8 cellular contexts compared by ENCODE assay signal in the genomic region with DNA sequence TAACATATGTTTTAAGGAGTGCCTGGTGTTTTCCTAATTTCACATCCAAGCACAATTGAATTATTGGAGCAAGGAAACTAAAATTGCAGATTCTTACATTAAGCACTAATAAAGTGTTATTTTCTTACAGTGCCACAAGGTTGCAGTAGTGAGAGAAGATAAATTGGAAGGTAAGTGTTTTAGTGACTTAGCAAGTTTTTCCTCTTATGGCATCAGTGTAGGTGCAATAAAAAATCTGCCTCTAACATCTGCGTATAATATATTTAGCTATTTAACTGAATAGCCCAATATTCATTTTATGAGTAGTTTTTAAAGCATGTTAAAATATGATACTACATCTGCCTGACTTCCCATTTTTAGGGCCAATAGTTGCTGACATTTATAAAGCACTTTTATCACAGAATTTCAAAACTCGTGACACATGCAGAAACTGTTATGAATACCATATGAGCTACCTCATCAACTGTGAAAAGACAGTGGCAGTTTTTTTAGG. TPM values are rescaled to one million over a fixed set of nuclear protein-coding genes. Genes with fewer than 3 reads are reported as not detected.
A peak's percentile ranks its signal among the peaks of the same experiment; 100 is the strongest.
DNase-seq lines count a peak whose midpoint lies in the region; ATAC-seq and TF ChIP-seq lines count a peak whose summit lies in the region.

No MANE protein-coding gene starts in this region.

- no peaks in the 10 kb centered on the region for H3K9me3 ChIP-seq in OCI-LY1 (ENCODE audit: low read length)

- peaks cover 75% of the 10 kb centered on the region for H3K36me3 ChIP-seq in OCI-LY1 (ENCODE audit: insufficient read depth, low read length)

- H3K4me1 ChIP-seq in OCI-LY1 (ENCODE audit: insufficient read depth, low read length, severe bottlenecking) = no peaks in the 10 kb centered on the region

- no peaks in the 10 kb centered on the region for H3F3A ChIP-seq in OCI-LY1 (ENCODE audit: insufficient read depth, low read length)

- H3K36me3 Mint-ChIP-seq in osteocyte (ENCODE audit: unreplicated experiment) = peaks cover 4% of the 10 kb centered on the region
- peaks cover 25% of the 10 kb centered on the region for H3K36me3 Mint-ChIP-seq in activated naive CD4-positive, alpha-beta T cell treated with anti-CD3 and anti-CD28 coated beads for 36 hours (ENCODE audit: low read depth)

- H3K79me2 ChIP-seq in OCI-LY1 (ENCODE audit: insufficient read depth, low read length) = no peaks in the 10 kb centered on the region

- no peak for DNase-seq in GM12864 (ENCODE audit: low read depth)
- DNase-seq in osteocyte (ENCODE audit: extremely low spot score, unreplicated experiment) = no peak
- no peak for DNase-seq in epidermal melanocyte (ENCODE audit: insufficient read length, low spot score)
- DNase-seq in activated naive CD4-positive, alpha-beta T cell treated with anti-CD3 and anti-CD28 coated beads for 36 hours = no peak
- no peak for DNase-seq in stimulated activated naive CD8-positive, alpha-beta T cell treated with anti-CD3 and anti-CD28 coated beads, Interleukin-15, Interleukin-2, amounts not matched to agents 100 U/mL and 50 U/mL, for 24 hours

- H3K27ac Mint-ChIP-seq in osteocyte (ENCODE audit: unreplicated experiment) = peak overlapping the region; percentile 73
- no peak overlapping the region for H3K27ac Mint-ChIP-seq in activated naive CD4-positive, alpha-beta T cell treated with anti-CD3 and anti-CD28 coated beads for 36 hours

- no peak overlapping the region for H3K4me3 ChIP-seq in GM12864 (ENCODE audit: low read depth, low read length)
- H3K4me3 ChIP-seq in OCI-LY1 (ENCODE audit: low read depth, low read length, poor library complexity, severe bottlenecking) = no peak overlapping the region

- no peak overlapping the region for H3K9ac ChIP-seq in OCI-LY1 (ENCODE audit: low read length)

- CTCF ChIA-PET in activated naive CD4-positive, alpha-beta T cell treated with anti-CD3 and anti-CD28 coated beads for 36 hours (lab: Charles Lee) = interaction anchor here (1.0 kb wide), 1 partner anchor 11 kb away, joined by 3 read pairs; no protein-coding TSS in a partner anchor

- ATAC-seq in esophagus mucosa (peak; percentile 48), GM19328 (IDR thresholded peaks at IDR 0.05; ENCODE audit: unreplicated experiment) (no peak)
- no peak for ATAC-seq in stimulated activated naive CD8-positive, alpha-beta T cell treated with anti-CD3 and anti-CD28 coated beads, Interleukin-15, Interleukin-2, amounts not matched to agents 100 U/mL and 50 U/mL, for 24 hours

- H2AFZ ChIP-seq in OCI-LY1 (ENCODE audit: low read length) = no peak overlapping the region

- H3K4me3 Mint-ChIP-seq in osteocyte (ENCODE audit: unreplicated experiment) = no peak overlapping the region
- H3K4me3 Mint-ChIP-seq in activated naive CD4-positive, alpha-beta T cell treated with anti-CD3 and anti-CD28 coated beads for 36 hours = no peak overlapping the region

- H3K4me1 Mint-ChIP-seq in osteocyte (ENCODE audit: unreplicated experiment) = no peaks in the 10 kb centered on the region
- H3K4me1 Mint-ChIP-seq in activated naive CD4-positive, alpha-beta T cell treated with anti-CD3 and anti-CD28 coated beads for 36 hours (ENCODE audit: low read depth) = no peaks in the 10 kb centered on the region

- no peaks in the 10 kb centered on the region for H3K9me2 ChIP-seq in OCI-LY1 (ENCODE audit: low read depth, low read length)

- H3K27me3 Mint-ChIP-seq in osteocyte (ENCODE audit: unreplicated experiment) = no peaks in the 10 kb centered on the region
- no peaks in the 10 kb centered on the region for H3K27me3 Mint-ChIP-seq in activated naive CD4-positive, alpha-beta T cell treated with anti-CD3 and anti-CD28 coated beads for 36 hours (ENCODE audit: low read depth)

- H3K9me3 Mint-ChIP-seq in osteocyte (ENCODE audit: unreplicated experiment) = no peaks in the 10 kb centered on the region
- H3K9me3 Mint-ChIP-seq in activated naive CD4-positive, alpha-beta T cell treated with anti-CD3 and anti-CD28 coated beads for 36 hours = no peaks in the 10 kb centered on the region

- no peak overlapping the region for H3K27ac ChIP-seq in OCI-LY1 (ENCODE audit: low read depth, low read length, poor library complexity, severe bottlenecking)

- intact Hi-C loops in activated naive CD4-positive, alpha-beta T cell treated with anti-CD3 and anti-CD28 coated beads for 36 hours (cut with micrococcal nuclease) = loop anchor here (5.0 kb wide), 1 partner anchor 126 kb away; no protein-coding TSS in a partner anchor

- H4K20me1 ChIP-seq in OCI-LY1 (ENCODE audit: insufficient read depth, low read length) = no peaks in the 10 kb centered on the region

- no peak overlapping the region for H3K4me2 ChIP-seq in OCI-LY1 (ENCODE audit: low read length)

- peak; percentile 32 for TF ChIP-seq CTCF in GM12864 (IDR thresholded peaks at IDR 0.05; ENCODE audit: low read depth, low read length, missing control alignments)
- TF ChIP-seq CTCF in OCI-LY1 (IDR thresholded peaks at IDR 0.05; ENCODE audit: low read length) = peak; percentile 46; the same call in 1 of the 2 replicates
- peak; percentile 63 for TF ChIP-seq CTCF in osteocyte (IDR thresholded peaks at IDR 0.05)

- H3K27me3 ChIP-seq in OCI-LY1 (ENCODE audit: insufficient read depth, low read length) = no peaks in the 10 kb centered on the region

RNA-seq across cellular contexts. Expression of a gene that starts 19.0 kb away (rescaled TPM):
- total RNA-seq in esophagus mucosa (13.5 TPM), osteocyte (12.8 and 16.2 TPM in 2 replicates)
- total RNA-seq in activated naive CD4-positive, alpha-beta T cell treated with anti-CD3 and anti-CD28 coated beads for 36 hours = 10 to 100 TPM; 84.8 to 91.9 TPM
